In genomic region chr15:73081321-73081958, GRCh38 we compare ENCODE assay signal across 8 cellular contexts. TPM values are rescaled to one million over a fixed set of nuclear protein-coding genes. Genes with fewer than 3 reads are reported as not detected.
DNase-seq lines count a peak whose midpoint lies in the region; ATAC-seq and TF ChIP-seq lines count a peak whose summit lies in the region.

No MANE protein-coding gene starts in this region.

- no peak for TF ChIP-seq POLR2A in NB4 (IDR thresholded peaks at IDR 0.05; ENCODE audit: extremely low read depth, insufficient read length)

- ATAC-seq in activated CD8-positive, alpha-beta T cell treated with anti-CD3 and anti-CD28 coated beads for 36 hours, result no peak
- peak; percentile 53 for ATAC-seq in left cardiac atrium

- TF ChIP-seq CTCF in NB4 (IDR thresholded peaks at IDR 0.05; ENCODE audit: low read depth, low read length), result peak; percentile 28
- TF ChIP-seq CTCF in activated CD8-positive, alpha-beta T cell treated with anti-CD3 and anti-CD28 coated beads for 36 hours (IDR thresholded peaks at IDR 0.05), result peak; percentile 70

- POLR2A ChIA-PET in activated CD8-positive, alpha-beta T cell treated with anti-CD3 and anti-CD28 coated beads for 36 hours (lab: Charles Lee), result no interaction called here

- CTCF ChIA-PET in activated naive CD4-positive, alpha-beta T cell treated with anti-CD3 and anti-CD28 coated beads for 36 hours (lab: Charles Lee), result interaction anchor here (0.6 to 2.3 kb wide), 14 partner anchors 9 to 761 kb away, joined by 3 to 20 read pairs (median 3); partner anchors contain the start of gene CELF6
- CTCF ChIA-PET in activated CD8-positive, alpha-beta T cell treated with anti-CD3 and anti-CD28 coated beads for 36 hours (lab: Charles Lee), result interaction anchor here (0.6 to 2.7 kb wide), 14 partner anchors 10 to 359 kb away, joined by 3 to 20 read pairs (median 3); no protein-coding TSS in a partner anchor

- H3K27ac Mint-ChIP-seq in activated naive CD4-positive, alpha-beta T cell treated with anti-CD3 and anti-CD28 coated beads for 36 hours, result no peak overlapping the region
- H3K27ac Mint-ChIP-seq in activated CD8-positive, alpha-beta T cell treated with anti-CD3 and anti-CD28 coated beads for 36 hours, result no peak overlapping the region

- no peaks in the 10 kb centered on the region for H3K36me3 Mint-ChIP-seq in activated naive CD4-positive, alpha-beta T cell treated with anti-CD3 and anti-CD28 coated beads for 36 hours (ENCODE audit: low read depth)
- H3K36me3 Mint-ChIP-seq in activated CD8-positive, alpha-beta T cell treated with anti-CD3 and anti-CD28 coated beads for 36 hours (ENCODE audit: low read depth), result no peaks in the 10 kb centered on the region

- H3K9me3 Mint-ChIP-seq in activated naive CD4-positive, alpha-beta T cell treated with anti-CD3 and anti-CD28 coated beads for 36 hours, result no peaks in the 10 kb centered on the region
- H3K9me3 Mint-ChIP-seq in activated CD8-positive, alpha-beta T cell treated with anti-CD3 and anti-CD28 coated beads for 36 hours, result no peaks in the 10 kb centered on the region

- no peaks in the 10 kb centered on the region for H3K27me3 Mint-ChIP-seq in activated naive CD4-positive, alpha-beta T cell treated with anti-CD3 and anti-CD28 coated beads for 36 hours (ENCODE audit: low read depth)
- H3K27me3 Mint-ChIP-seq in activated CD8-positive, alpha-beta T cell treated with anti-CD3 and anti-CD28 coated beads for 36 hours, result peaks cover 3% of the 10 kb centered on the region

- no peak overlapping the region for H3K4me3 Mint-ChIP-seq in activated naive CD4-positive, alpha-beta T cell treated with anti-CD3 and anti-CD28 coated beads for 36 hours
- no peak overlapping the region for H3K4me3 Mint-ChIP-seq in activated CD8-positive, alpha-beta T cell treated with anti-CD3 and anti-CD28 coated beads for 36 hours

- intact Hi-C loops in activated naive CD4-positive, alpha-beta T cell treated with anti-CD3 and anti-CD28 coated beads for 36 hours (cut with micrococcal nuclease), result loop anchor here (1.0 kb wide), 3 partner anchors 284 to 359 kb away; no protein-coding TSS in a partner anchor
- intact Hi-C loops in activated CD8-positive, alpha-beta T cell treated with anti-CD3 and anti-CD28 coated beads for 36 hours (cut with micrococcal nuclease), result no loop called here
- intact Hi-C loops in left cardiac atrium (cut with DNase I) (loop anchor here (2.0 to 10.0 kb wide), 3 partner anchors 284 to 357 kb away; no protein-coding TSS in a partner anchor), posterior vena cava (cut with DNase I) (loop anchor here (5.0 to 10.0 kb wide), 2 partner anchors 284 to 287 kb away; no protein-coding TSS in a partner anchor)

- no peak overlapping the region for H3K4me3 ChIP-seq in NB4 (ENCODE audit: low read depth, low read length)
- no peak overlapping the region for H3K4me3 ChIP-seq in skeletal muscle cell (ENCODE audit: low read depth, low read length)

- H3K4me1 Mint-ChIP-seq in activated naive CD4-positive, alpha-beta T cell treated with anti-CD3 and anti-CD28 coated beads for 36 hours (ENCODE audit: low read depth), result no peaks in the 10 kb centered on the region
- H3K4me1 Mint-ChIP-seq in activated CD8-positive, alpha-beta T cell treated with anti-CD3 and anti-CD28 coated beads for 36 hours (ENCODE audit: low read depth), result no peaks in the 10 kb centered on the region

- peak; percentile 6 for DNase-seq in activated naive CD4-positive, alpha-beta T cell treated with anti-CD3 and anti-CD28 coated beads for 36 hours
- no peak for DNase-seq in activated naive CD4-positive, alpha-beta T cell treated with Interleukin-2 at 50 U/mL for 16 hours
- DNase-seq in NB4 (ENCODE audit: low read depth), result peak; percentile 50
- DNase-seq in activated CD8-positive, alpha-beta T cell treated with anti-CD3 and anti-CD28 coated beads for 36 hours, result peak; percentile 8
- no peak for DNase-seq in left cardiac atrium
- peak; percentile 10 for DNase-seq in skeletal muscle cell (ENCODE audit: low read depth)
- no peak for DNase-seq in posterior vena cava (ENCODE audit: low spot score)
- DNase-seq in activated CD4-positive, CD25-positive, alpha-beta regulatory T cell treated with anti-CD3 and anti-CD28 coated beads, Interleukin-2, amount 50 U/mL, for 72 hours, result no peak

RNA-seq across cellular contexts. Expression of gene NEO1, which starts 29.2 kb away (rescaled TPM):
- total RNA-seq in activated naive CD4-positive, alpha-beta T cell treated with anti-CD3 and anti-CD28 coated beads for 36 hours, result 1 to 10 TPM; 4.3 to 4.4 TPM
- total RNA-seq in activated CD8-positive, alpha-beta T cell treated with anti-CD3 and anti-CD28 coated beads for 36 hours, result 1 to 10 TPM; 2.8 to 3.1 TPM
- 10 to 100 TPM; 10.6 to 16.3 TPM for total RNA-seq in left cardiac atrium
- 10 to 100 TPM; 24.5 to 28.7 TPM for total RNA-seq in posterior vena cava

Comparison
In these comparisons a context has a peak if more than half of its experiments do, and no peak if none do; other contexts are left out.
1. DNase-seq: peak in activated naive CD4-positive, alpha-beta T cell treated with anti-CD3 and anti-CD28 coated beads for 36 hours (single experiment), NB4 (single experiment), activated CD8-positive, alpha-beta T cell treated with anti-CD3 and anti-CD28 coated beads for 36 hours (single experiment) and skeletal muscle cell (single experiment); none in activated naive CD4-positive, alpha-beta T cell treated with Interleukin-2 at 50 U/mL for 16 hours (single experiment), left cardiac atrium (single experiment), posterior vena cava (single experiment) and activated CD4-positive, CD25-positive, alpha-beta regulatory T cell treated with anti-CD3 and anti-CD28 coated beads, Interleukin-2, amount 50 U/mL, for 72 hours (single experiment).